In the genomic region with DNA sequence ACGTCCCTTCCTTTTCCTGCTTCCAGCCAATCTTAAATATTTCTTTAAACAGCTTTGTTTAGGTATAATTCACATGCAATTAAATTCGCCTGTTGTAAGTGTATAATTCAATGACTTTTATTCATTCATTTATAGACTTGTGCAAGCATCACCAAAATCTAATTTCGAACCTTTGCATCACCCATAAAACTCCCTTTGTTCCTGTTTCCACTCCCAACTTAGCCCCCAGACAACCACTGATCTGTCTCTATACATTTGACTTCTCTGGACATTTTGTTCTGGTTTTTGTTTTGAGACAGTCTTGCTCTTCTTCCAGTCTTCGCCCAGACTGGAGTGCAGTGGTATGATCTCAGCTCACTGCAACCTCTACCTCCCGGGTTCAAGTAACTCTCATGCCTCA, we compare ENCODE assay signal across 1 cellular context.
TF ChIP-seq lines count a peak whose summit lies in the region.

No MANE protein-coding gene starts in this region.

TF ChIP-seq in GM23338, 12 proteins besides CTCF, POLR2A, EP300 and RAD21 (continued from another document):
- TF ChIP-seq ZNF462 (CRISPR knock-in tag; IDR thresholded peaks at IDR 0.05) (no peak), CREB1 (CRISPR knock-in tag; IDR thresholded peaks at IDR 0.05; ENCODE audit: low read depth) (no peak), NANOG (IDR thresholded peaks at IDR 0.05; ENCODE audit: borderline replicate concordance) (no peak), EZH2phosphoT487 (IDR thresholded peaks at IDR 0.05; ENCODE audit: unreplicated experiment) (no peak), ZNF331 (CRISPR knock-in tag; IDR thresholded peaks at IDR 0.05; ENCODE audit: low read depth) (no peak), ZNF114 (CRISPR knock-in tag; IDR thresholded peaks at IDR 0.05) (no peak), EZH2 (IDR thresholded peaks at IDR 0.05; ENCODE audit: low read depth, unreplicated experiment) (no peak)
- TF ChIP-seq, protein P1, sequence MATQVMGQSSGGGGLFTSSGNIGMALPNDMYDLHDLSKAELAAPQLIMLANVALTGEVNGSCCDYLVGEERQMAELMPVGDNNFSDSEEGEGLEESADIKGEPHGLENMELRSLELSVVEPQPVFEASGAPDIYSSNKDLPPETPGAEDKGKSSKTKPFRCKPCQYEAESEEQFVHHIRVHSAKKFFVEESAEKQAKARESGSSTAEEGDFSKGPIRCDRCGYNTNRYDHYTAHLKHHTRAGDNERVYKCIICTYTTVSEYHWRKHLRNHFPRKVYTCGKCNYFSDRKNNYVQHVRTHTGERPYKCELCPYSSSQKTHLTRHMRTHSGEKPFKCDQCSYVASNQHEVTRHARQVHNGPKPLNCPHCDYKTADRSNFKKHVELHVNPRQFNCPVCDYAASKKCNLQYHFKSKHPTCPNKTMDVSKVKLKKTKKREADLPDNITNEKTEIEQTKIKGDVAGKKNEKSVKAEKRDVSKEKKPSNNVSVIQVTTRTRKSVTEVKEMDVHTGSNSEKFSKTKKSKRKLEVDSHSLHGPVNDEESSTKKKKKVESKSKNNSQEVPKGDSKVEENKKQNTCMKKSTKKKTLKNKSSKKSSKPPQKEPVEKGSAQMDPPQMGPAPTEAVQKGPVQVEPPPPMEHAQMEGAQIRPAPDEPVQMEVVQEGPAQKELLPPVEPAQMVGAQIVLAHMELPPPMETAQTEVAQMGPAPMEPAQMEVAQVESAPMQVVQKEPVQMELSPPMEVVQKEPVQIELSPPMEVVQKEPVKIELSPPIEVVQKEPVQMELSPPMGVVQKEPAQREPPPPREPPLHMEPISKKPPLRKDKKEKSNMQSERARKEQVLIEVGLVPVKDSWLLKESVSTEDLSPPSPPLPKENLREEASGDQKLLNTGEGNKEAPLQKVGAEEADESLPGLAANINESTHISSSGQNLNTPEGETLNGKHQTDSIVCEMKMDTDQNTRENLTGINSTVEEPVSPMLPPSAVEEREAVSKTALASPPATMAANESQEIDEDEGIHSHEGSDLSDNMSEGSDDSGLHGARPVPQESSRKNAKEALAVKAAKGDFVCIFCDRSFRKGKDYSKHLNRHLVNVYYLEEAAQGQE (IDR thresholded peaks at IDR 0.05; ENCODE audit: unreplicated experiment) = no peak
- TF ChIP-seq, protein P2, sequence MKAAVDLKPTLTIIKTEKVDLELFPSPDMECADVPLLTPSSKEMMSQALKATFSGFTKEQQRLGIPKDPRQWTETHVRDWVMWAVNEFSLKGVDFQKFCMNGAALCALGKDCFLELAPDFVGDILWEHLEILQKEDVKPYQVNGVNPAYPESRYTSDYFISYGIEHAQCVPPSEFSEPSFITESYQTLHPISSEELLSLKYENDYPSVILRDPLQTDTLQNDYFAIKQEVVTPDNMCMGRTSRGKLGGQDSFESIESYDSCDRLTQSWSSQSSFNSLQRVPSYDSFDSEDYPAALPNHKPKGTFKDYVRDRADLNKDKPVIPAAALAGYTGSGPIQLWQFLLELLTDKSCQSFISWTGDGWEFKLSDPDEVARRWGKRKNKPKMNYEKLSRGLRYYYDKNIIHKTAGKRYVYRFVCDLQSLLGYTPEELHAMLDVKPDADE (IDR thresholded peaks at IDR 0.05) = no peak
